In genomic region chrX:56946201-56946600, GRCh38 we compare ENCODE assay signal across 8 cellular contexts. TPM values are rescaled to one million over a fixed set of nuclear protein-coding genes. Genes with fewer than 3 reads are reported as not detected.
A peak's percentile ranks its signal among the peaks of the same experiment; 100 is the strongest.
DNase-seq lines count a peak whose midpoint lies in the region; ATAC-seq and TF ChIP-seq lines count a peak whose summit lies in the region.
"Not testable (repeated sequence)": the region's sequence is repeated elsewhere in the genome, so short reads cannot be mapped to it uniquely, and the experiment has no call there.

No MANE protein-coding gene starts in this region.

- DNase-seq in COR-L47 (lab: John Stamatoyannopoulos, UW): peak; percentile 82
- DNase-seq in HCT116 (ENCODE audit: low read depth, low spot score): peak; percentile 68
- DNase-seq in NCI-H128 (lab: John Stamatoyannopoulos, UW; ENCODE audit: unreplicated experiment): peak; percentile 46
- DNase-seq in NCI-H446 treated with DMSO at 0.1 percent for 48 hours (lab: John Stamatoyannopoulos, UW): peak; percentile 75
- DNase-seq in T1000 (lab: John Stamatoyannopoulos, UW): peak; percentile 20
- peak; percentile 69 for DNase-seq in dermis blood vessel endothelial cell
- DNase-seq in iris pigment epithelial cell (ENCODE audit: low read depth): peak; percentile 47
- DNase-seq in stromal cell of bone marrow (ENCODE audit: low read depth): peak; percentile 8

- H3K9ac ChIP-seq in HCT116 (ENCODE audit: low read length): not testable (repeated sequence)

- H2AFZ ChIP-seq in HCT116 (ENCODE audit: low read depth, low read length, poor library complexity, severe bottlenecking): not testable (repeated sequence)

- POLR2A ChIA-PET in HCT116 (lab: Charles Lee): not testable (repeated sequence)

- BruUV-seq in HCT116 (replicated peaks; lab: Mats Ljungman, UMichigan): not testable (repeated sequence)

- not testable (repeated sequence) for TF ChIP-seq RAD21 in HCT116 (IDR thresholded peaks at IDR 0.05; ENCODE audit: low read depth)

- H3K27me3 ChIP-seq in HCT116 (ENCODE audit: insufficient read depth, low read length): not testable (repeated sequence)

- peak overlapping the region; percentile 59 for H3K4me2 ChIP-seq in HCT116 (ENCODE audit: low read length)

- H3K27ac ChIP-seq in HCT116 (ENCODE audit: low read depth, low read length): not testable (repeated sequence)

- not testable (repeated sequence) for H3K9me2 ChIP-seq in HCT116 (ENCODE audit: insufficient read depth)

- not testable (repeated sequence) for ATAC-seq in HCT116

- not testable (repeated sequence) for H3K9me3 ChIP-seq in HCT116 (ENCODE audit: control insufficient read depth in 1 of 2, insufficient read depth in 1 of 2, low read depth in 1 of 2, low read length in 2 of 2)

- H3K4me1 ChIP-seq in HCT116 (ENCODE audit: control insufficient read depth in 1 of 2, insufficient read depth in 2 of 2, low read length in 2 of 2): peaks cover 15 to 34% of the 10 kb centered on the region in 2 experiments

- TF ChIP-seq POLR2A in HCT116 (IDR thresholded peaks at IDR 0.05; ENCODE audit: borderline replicate concordance, extremely low read depth, insufficient read depth, insufficient read length): not testable (repeated sequence)

- not testable (repeated sequence) for H3K36me3 ChIP-seq in HCT116 (ENCODE audit: control insufficient read depth in 1 of 2, insufficient read depth in 2 of 2, low read length in 2 of 2)

- H4K20me1 ChIP-seq in HCT116 (ENCODE audit: insufficient read depth): not testable (repeated sequence)

- RAD21 ChIA-PET in HCT116 (lab: Charles Lee; ENCODE audit: low non-redundant PET in 1 of 2, low total read pairs in 2 of 2, uncharacterized antibody in 2 of 2, unreplicated experiment in 2 of 2): not testable (repeated sequence)

- not testable (repeated sequence) for H3K79me2 ChIP-seq in HCT116 (ENCODE audit: insufficient read depth, low read length)

- not testable (repeated sequence) for TF ChIP-seq CTCF in HCT116 (IDR thresholded peaks at IDR 0.05 in 2 of 3, conservative IDR thresholded peaks at IDR 0.05 in 1 of 3; ENCODE audit: borderline replicate concordance in 1 of 3, insufficient read depth in 1 of 3, low read depth in 2 of 3, low read length in 2 of 3)

- CTCF ChIA-PET in HCT116 (lab: Charles Lee): not testable (repeated sequence)

- H3K4me3 ChIP-seq in HCT116 (replicated peaks in 1 of 2; ENCODE audit: low read depth in 1 of 2, low read length in 2 of 2): not testable (repeated sequence)

- intact Hi-C loops in HCT116 (cut with micrococcal nuclease): loop anchor here (2.0 kb wide), 1 partner anchor 49 kb away; the partner anchor contains the start of gene SPIN3

TF ChIP-seq in HCT116, 20 proteins besides CTCF, POLR2A, EP300 and RAD21:
- peak; percentile 39; the same call in 1 of the 2 replicates for TF ChIP-seq FOSL1 (IDR thresholded peaks at IDR 0.05; ENCODE audit: low read depth)
- TF ChIP-seq JUND (IDR thresholded peaks at IDR 0.05): peak; percentile 65
- TF ChIP-seq TCF7L2 (IDR thresholded peaks at IDR 0.05; ENCODE audit: borderline replicate concordance, extremely low read depth, insufficient read depth, insufficient read length): peak; percentile 37
- TF ChIP-seq POLR2AphosphoS5 (IDR thresholded peaks at IDR 0.05; ENCODE audit: low read depth, low read length): 0 out of 2 replicates have a peak, but pooled peaks have one; percentile 23
- TF ChIP-seq CBX3 (IDR thresholded peaks at IDR 0.05; ENCODE audit: low read depth): 0 out of 2 replicates have a peak, but pooled peaks have one; percentile 52
- TF ChIP-seq SP1 (IDR thresholded peaks at IDR 0.05; ENCODE audit: low read depth): peak; percentile 58; the same call in 1 of the 2 replicates
- peak; percentile 37; the same call in 1 of the 2 replicates for TF ChIP-seq SIN3A (IDR thresholded peaks at IDR 0.05; ENCODE audit: low read depth)
- TF ChIP-seq CEBPB (IDR thresholded peaks at IDR 0.05; ENCODE audit: low read depth): 0 out of 2 replicates have a peak, but pooled peaks have one; percentile 34
- TF ChIP-seq SRF (IDR thresholded peaks at IDR 0.05; ENCODE audit: low read depth): peak; percentile 65; the same call in 1 of the 2 replicates

RNA-seq across cellular contexts. Expression of gene SPIN3, which starts 49.1 kb away (rescaled TPM):
- total RNA-seq in HCT116 (2021; ENCODE audit: unreplicated experiment) (13.8 TPM), dermis blood vessel endothelial cell (4.2 and 5.8 TPM in 2 replicates)
- polyA plus RNA-seq in HCT116 (2012): 4.0 and 6.6 TPM in 2 replicates

Comparison
In these comparisons a context has a peak if more than half of its experiments do, and no peak if none do; other contexts are left out.
1. DNase-seq: peak in every context shown above with its lines; median percentile 82 in COR-L47; 75 in NCI-H446 treated with DMSO at 0.1 percent for 48 hours; 69 in dermis blood vessel endothelial cell; 68 in HCT116; 47 in iris pigment epithelial cell; 46 in NCI-H128; 20 in T1000; 8 in stromal cell of bone marrow.